In genomic region chr9:88730780-88731179, GRCh38 we compare ENCODE assay signal across 1 cellular context.
TF ChIP-seq lines count a peak whose summit lies in the region.

No MANE protein-coding gene starts in this region.

TF ChIP-seq in IMR-90, 13 proteins besides CTCF, POLR2A, EP300 and RAD21:
- TF ChIP-seq ELK1 (IDR thresholded peaks at IDR 0.05; ENCODE audit: borderline replicate concordance, low read depth, low read length), result no peak
- no peak for TF ChIP-seq MXI1 (IDR thresholded peaks at IDR 0.05; ENCODE audit: borderline replicate concordance, low read depth, low read length)
- no peak for TF ChIP-seq NFE2L2 (IDR thresholded peaks at IDR 0.05; ENCODE audit: low read depth, low read length)
- TF ChIP-seq MAFK (IDR thresholded peaks at IDR 0.05; ENCODE audit: low read depth, low read length), result no peak
- TF ChIP-seq USF2 (IDR thresholded peaks at IDR 0.05; ENCODE audit: low read depth, low read length), result no peak
- TF ChIP-seq RCOR1 (IDR thresholded peaks at IDR 0.05; ENCODE audit: insufficient replicate concordance, low read length), result no peak
- TF ChIP-seq BHLHE40 (IDR thresholded peaks at IDR 0.05; ENCODE audit: low read depth, low read length), result no peak
- TF ChIP-seq RFX5 (IDR thresholded peaks at IDR 0.05; ENCODE audit: low read depth, low read length), result no peak
- no peak for TF ChIP-seq CEBPB (IDR thresholded peaks at IDR 0.05; ENCODE audit: low read depth, low read length)
- no peak for TF ChIP-seq FOS (IDR thresholded peaks at IDR 0.05; ENCODE audit: low read depth, low read length)
- no peak for TF ChIP-seq SMC3 (IDR thresholded peaks at IDR 0.05; ENCODE audit: low read depth, low read length)
- TF ChIP-seq CHD1 (IDR thresholded peaks at IDR 0.05; ENCODE audit: low read depth, low read length), result no peak
- TF ChIP-seq MAZ (IDR thresholded peaks at IDR 0.05; ENCODE audit: borderline replicate concordance, low read depth, low read length), result no peak
TF ChIP-seq in IMR-90: peak in this region for 0.
